Comparison of ENCODE assay signal across 1 cellular context in genomic region chr17:75267403-75268232, GRCh38.
TF ChIP-seq lines count a peak whose summit lies in the region.

No MANE protein-coding gene starts in this region.

TF ChIP-seq in K562, 482 proteins besides CTCF, POLR2A, EP300 and RAD21 (continues in another document):
- TF ChIP-seq RBFOX2 (IDR thresholded peaks at IDR 0.05; ENCODE audit: low read depth, low read length): peak; percentile 39
- TF ChIP-seq HNRNPL (IDR thresholded peaks at IDR 0.05; ENCODE audit: low read depth, low read length): no peak
- TF ChIP-seq NCOA1 (IDR thresholded peaks at IDR 0.05; ENCODE audit: low read depth): no peak
- TF ChIP-seq ZNF512 (tag; IDR thresholded peaks at IDR 0.05): no peak
- TF ChIP-seq GATA2 (CRISPR knock-in tag; IDR thresholded peaks at IDR 0.05): peak; percentile 93
- peak; percentile 52; the same call in 1 of the 2 replicates for TF ChIP-seq ARID4B (CRISPR knock-in tag; IDR thresholded peaks at IDR 0.05)
- no peak for TF ChIP-seq CREB3 (tag; conservative IDR thresholded peaks at IDR 0.05; ENCODE audit: low read depth)
- TF ChIP-seq CREBBP (IDR thresholded peaks at IDR 0.05; ENCODE audit: low read depth, low read length): no peak
- TF ChIP-seq ATF7 (IDR thresholded peaks at IDR 0.05): peak; percentile 37; the same call in 1 of the 2 replicates
- no peak for TF ChIP-seq MCM7 (IDR thresholded peaks at IDR 0.05)
- TF ChIP-seq PRDM10 (IDR thresholded peaks at IDR 0.05; ENCODE audit: partially characterized antibody): no peak
- TF ChIP-seq CTBP1 (IDR thresholded peaks at IDR 0.05; ENCODE audit: borderline replicate concordance): peak; percentile 73
- TF ChIP-seq THRA (IDR thresholded peaks at IDR 0.05): no peak
- peak; percentile 40; the same call in 1 of the 2 replicates for TF ChIP-seq DPF2 (IDR thresholded peaks at IDR 0.05)
- TF ChIP-seq HDGF (IDR thresholded peaks at IDR 0.05): no peak
- peak; percentile 60 for TF ChIP-seq MAX (CRISPR knock-in tag; IDR thresholded peaks at IDR 0.05)
- TF ChIP-seq L3MBTL2 (IDR thresholded peaks at IDR 0.05): peak; percentile 54
- TF ChIP-seq ZNF318 (IDR thresholded peaks at IDR 0.05; ENCODE audit: borderline replicate concordance in 1 of 2, low read depth in 1 of 2): no peak
- TF ChIP-seq POLR2AphosphoS2 (IDR thresholded peaks at IDR 0.05; ENCODE audit: low read length): 0 out of 2 replicates have a peak, but pooled peaks have one; percentile 72
- TF ChIP-seq RHOXF2B (CRISPR knock-in tag; conservative IDR thresholded peaks at IDR 0.05): no peak
- peak; percentile 18; the same call in 1 of the 2 replicates for TF ChIP-seq TOE1 (IDR thresholded peaks at IDR 0.05; ENCODE audit: borderline replicate concordance)
- TF ChIP-seq TOE1 (CRISPR knock-in tag; IDR thresholded peaks at IDR 0.05; ENCODE audit: borderline replicate concordance, low read depth): no peak
- TF ChIP-seq SOX6 (IDR thresholded peaks at IDR 0.05): no peak
- no peak for TF ChIP-seq WHSC1 (IDR thresholded peaks at IDR 0.05; ENCODE audit: low read length)
- TF ChIP-seq JUND (IDR thresholded peaks at IDR 0.05; ENCODE audit: borderline replicate concordance, low read depth, low read length): 0 out of 2 replicates have a peak, but pooled peaks have one; percentile 3
- no peak; the same call in 2 of the 3 replicates for TF ChIP-seq JUND (tag; IDR thresholded peaks at IDR 0.05; ENCODE audit: borderline replicate concordance, low read depth, low read length)
- TF ChIP-seq E2F6 (IDR thresholded peaks at IDR 0.05; ENCODE audit: borderline replicate concordance in 1 of 2, extremely low read depth in 1 of 2, insufficient read depth in 1 of 2, insufficient read length in 1 of 2, low read depth in 1 of 2, low read length in 1 of 2, poor library complexity in 1 of 2, severe bottlenecking in 1 of 2): peak in 1 of 2 experiments; percentile 12
- TF ChIP-seq ZFX (CRISPR knock-in tag; IDR thresholded peaks at IDR 0.05): peak; percentile 62
- TF ChIP-seq SUPT5H (IDR thresholded peaks at IDR 0.05): peak; percentile 55; the same call in 1 of the 2 replicates
- peak; percentile 64 to 70 for TF ChIP-seq NRF1 (conservative IDR thresholded peaks at IDR 0.05 in 1 of 2, IDR thresholded peaks at IDR 0.05 in 1 of 2)
- TF ChIP-seq TAF1 (IDR thresholded peaks at IDR 0.05; ENCODE audit: control insufficient read depth, extremely low read depth, insufficient read depth, low read length, severe bottlenecking): no peak
- peak; percentile 50; the same call in 1 of the 2 replicates for TF ChIP-seq CREM (IDR thresholded peaks at IDR 0.05; ENCODE audit: low read depth)
- TF ChIP-seq ZBTB7A (IDR thresholded peaks at IDR 0.05; ENCODE audit: borderline replicate concordance, control insufficient read depth, low read depth, low read length): peak; percentile 32; the same call in 1 of the 2 replicates
- TF ChIP-seq ZNF740 (CRISPR knock-in tag; IDR thresholded peaks at IDR 0.05): peak; percentile 51; the same call in 1 of the 2 replicates
- no peak for TF ChIP-seq ZNF740 (tag; IDR thresholded peaks at IDR 0.05)
- peak; percentile 59 for TF ChIP-seq POLR2G (IDR thresholded peaks at IDR 0.05; ENCODE audit: low read depth, low read length)
